In the genomic region with DNA sequence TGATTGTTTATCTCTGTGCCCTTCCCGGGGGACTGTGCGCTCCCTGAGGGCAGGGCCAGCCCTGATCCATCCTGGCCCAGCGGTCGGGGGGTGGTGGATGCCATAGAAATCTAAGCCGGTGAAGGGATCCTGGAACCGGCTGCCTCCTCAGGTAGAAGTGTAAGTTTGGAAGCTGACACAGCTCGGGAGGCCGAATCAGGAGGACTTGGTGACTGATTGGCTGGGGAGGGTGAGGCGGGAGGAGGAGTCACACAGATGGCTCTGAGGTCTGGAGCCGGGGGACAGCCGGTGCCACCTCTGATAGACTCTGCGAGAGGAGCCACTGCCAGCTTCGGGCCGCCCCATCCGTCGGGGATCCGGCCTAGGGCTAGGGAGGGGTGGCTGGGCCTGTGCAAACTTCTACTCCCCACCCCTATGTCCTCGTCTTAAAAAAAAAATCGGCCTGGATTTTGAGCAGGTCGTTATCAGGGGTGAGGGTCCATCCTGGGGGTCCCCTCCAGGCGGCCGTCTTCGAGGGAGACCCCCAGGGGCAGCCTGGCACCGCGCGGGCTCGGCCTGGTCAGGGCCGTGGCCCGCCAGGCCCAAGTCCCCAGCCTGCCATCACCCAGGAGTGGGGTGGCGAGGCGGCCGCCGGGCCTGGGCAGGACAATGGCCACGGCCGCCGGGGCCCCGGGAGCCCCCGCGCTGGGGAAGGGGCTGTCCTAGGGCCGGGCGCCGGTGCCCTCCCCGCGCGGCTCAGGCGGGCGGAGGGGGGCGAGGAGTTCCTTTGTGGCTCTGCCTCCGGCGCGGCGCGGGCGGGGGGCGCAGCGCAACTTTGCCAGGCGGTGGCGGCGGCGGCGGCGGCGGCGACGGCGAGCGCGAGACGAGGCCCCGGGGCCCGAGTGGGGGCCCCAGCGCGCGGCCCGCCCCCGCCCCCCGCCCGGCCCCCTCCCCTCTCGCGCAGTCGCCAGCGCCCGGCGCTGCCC, we compare ENCODE assay signal across 8 cellular contexts. TPM values are rescaled to one million over a fixed set of nuclear protein-coding genes. Genes with fewer than 3 reads are reported as not detected.
DNase-seq lines count a peak whose midpoint lies in the region; ATAC-seq and TF ChIP-seq lines count a peak whose summit lies in the region.

No MANE protein-coding gene starts in this region.

- H3K4me3 ChIP-seq in HUES64 (ENCODE audit: low read length), result peak overlapping the region; percentile 96
- H3K4me3 ChIP-seq in adrenal gland, result peak overlapping the region in 3 of 4 donors; percentile 47 to 85 (median 48)
- H3K4me3 ChIP-seq in parathyroid adenoma (ENCODE audit: low read depth, low read length), result peak overlapping the region; percentile 67
- peak overlapping the region; percentile 92 to 99 for H3K4me3 ChIP-seq in aorta (ENCODE audit: low read length in 2 of 2)

- H3K27ac ChIP-seq in HUES64 (ENCODE audit: low read depth, low read length) (peak overlapping the region; percentile 48; the same call in 1 of the 2 replicates), adrenal gland (peak overlapping the region; percentile 86 to 99 (median 95)), parathyroid adenoma (peak overlapping the region; percentile 89), aorta (ENCODE audit: low read depth in 1 of 2, low read length in 2 of 2) (peak overlapping the region; percentile 98 to 99)

- peak overlapping the region; percentile 75 for H3K4me2 ChIP-seq in parathyroid adenoma (ENCODE audit: low read length)

- TF ChIP-seq CTCF in adrenal gland (IDR thresholded peaks at IDR 0.05) (no peak), parathyroid adenoma (IDR thresholded peaks at IDR 0.05) (no peak)

- in situ Hi-C loops in SK-MEL-5 (cut with HindIII; ENCODE audit: low pct_unique_long_range_greater_than_20kb, low sequenced_read_pairs), result no loop called here

- H3K36me3 ChIP-seq in HUES64 (ENCODE audit: insufficient read depth, low read length) (no peaks in the 10 kb centered on the region), adrenal gland (replicated peaks in 1 of 2) (no peaks in the 10 kb centered on the region), parathyroid adenoma (ENCODE audit: control insufficient read depth, insufficient read depth, low read length) (no peaks in the 10 kb centered on the region), aorta (ENCODE audit: control insufficient read depth in 1 of 2, insufficient read depth in 2 of 2, low read length in 1 of 2) (no peaks in the 10 kb centered on the region)

- H3K4me1 ChIP-seq in HUES64 (ENCODE audit: insufficient read depth, low read length) (peaks cover 14% of the 10 kb centered on the region), adrenal gland (replicated peaks in 1 of 2) (peaks cover 14 to 33% of the 10 kb centered on the region in 2 donors), parathyroid adenoma (peaks cover 5% of the 10 kb centered on the region), aorta (ENCODE audit: control insufficient read depth in 1 of 2, insufficient read depth in 2 of 2, low read length in 2 of 2) (peaks cover 0 to 2% of the 10 kb centered on the region in 2 donors)

- peak overlapping the region; percentile 78 for H2AFZ ChIP-seq in parathyroid adenoma

- ATAC-seq in left cardiac atrium (peak; percentile 86), aorta (ENCODE audit: low FRiP score) (peak; percentile 80), GM21576 (IDR thresholded peaks at IDR 0.05; ENCODE audit: unreplicated experiment) (no peak)

- 5% methylated on average over 78 of the region's 84 CpGs for WGBS in HUES64
- WGBS in adrenal gland, 4 donors, result 5 to 16% (median 13%) methylated on average over 21 to 75 of the region's 84 CpGs
- WGBS in aorta, 2 donors, result 4 to 8% methylated on average over 31 to 84 of the region's 84 CpGs

- H3K9me3 ChIP-seq in HUES64 (ENCODE audit: insufficient read depth, low read depth, low read length) (no peaks in the 10 kb centered on the region), adrenal gland (replicated peaks in 1 of 3) (no peaks in the 10 kb centered on the region), parathyroid adenoma (ENCODE audit: control insufficient read depth, low read length) (no peaks in the 10 kb centered on the region), aorta (ENCODE audit: control insufficient read depth, low read length) (no peaks in the 10 kb centered on the region)

- H3K9ac ChIP-seq in HUES64 (ENCODE audit: low read depth, low read length), result peak overlapping the region; percentile 74
- no peak overlapping the region for H3K9ac ChIP-seq in parathyroid adenoma

- peaks cover 19% of the 10 kb centered on the region for H3K79me2 ChIP-seq in parathyroid adenoma

- intact Hi-C loops in adrenal gland (cut with DNase I) (no loop called here), left cardiac atrium (cut with DNase I) (no loop called here), aorta (cut with DNase I) (loop anchor here (5.0 to 10.0 kb wide), 2 partner anchors 71 to 92 kb away; partner anchors contain the start of gene TRIM62 (in 1 of the 2))

- TF ChIP-seq POLR2A in GM15510 (IDR thresholded peaks at IDR 0.05; ENCODE audit: borderline replicate concordance, extremely low read depth, insufficient read length), result peak; percentile 56
- TF ChIP-seq POLR2A in adrenal gland (IDR thresholded peaks at IDR 0.05), result peak; percentile 80 to 95

- DNase-seq in SK-MEL-5 (ENCODE audit: low read depth, low spot score) (peak; percentile 58), adrenal gland (peak; percentile 80 to 95 (median 90)), left cardiac atrium (peak; percentile 81), aorta (peak; percentile 89)

- no peaks in the 10 kb centered on the region for H3K27me3 ChIP-seq in HUES64 (ENCODE audit: insufficient read depth, low read length)
- no peaks in the 10 kb centered on the region for H3K27me3 ChIP-seq in adrenal gland
- no peaks in the 10 kb centered on the region for H3K27me3 ChIP-seq in parathyroid adenoma (ENCODE audit: control insufficient read depth, insufficient read depth, low read length)
- no peaks in the 10 kb centered on the region for H3K27me3 ChIP-seq in aorta (ENCODE audit: control insufficient read depth in 1 of 2, insufficient read depth in 2 of 2, low read length in 1 of 2)

RNA-seq across cellular contexts. Expression of gene ZNF362, which starts 0.7 kb away (rescaled TPM):
- 20.9 TPM for polyA plus RNA-seq in HUES64 (2013, experiment 1 of 2)
- polyA plus RNA-seq in HUES64 (2013, experiment 2 of 2), result 27.5 TPM
- 12.4 and 17.8 TPM in 2 replicates for total RNA-seq in SK-MEL-5 (2014; rRNA removed; shearing (Covaris generic))
- 47.1 and 61.0 TPM in 2 replicates for polyA plus RNA-seq in SK-MEL-5 (2015; cell fraction: cytosol; rRNA removed)
- polyA plus RNA-seq in SK-MEL-5 (2015; cell fraction: nucleus; rRNA removed), result 24.9 and 29.7 TPM in 2 replicates
- 10 to 100 TPM; 16.4 to 36.7 (median 25.6) TPM for total RNA-seq in adrenal gland
- 10 to 100 TPM in 2 of 3 donors, 1 to 10 TPM in 1; 7.8 to 37.3 (median 23.9) TPM for polyA plus RNA-seq in adrenal gland
- total RNA-seq in left cardiac atrium, result 10 to 100 TPM; 29.5 to 29.8 TPM
- total RNA-seq in aorta, result 10 to 100 TPM; 36.2 to 44.0 TPM
- 10 to 100 TPM; 12.4 to 26.1 TPM for polyA plus RNA-seq in aorta

Comparison
In these comparisons a context has a peak if more than half of its experiments do, and no peak if none do; other contexts are left out.
1. H3K27ac ChIP-seq: peak in every context shown above with its lines; median percentile 98 in aorta; 95 in adrenal gland; 89 in parathyroid adenoma; 48 in HUES64.
2. intact Hi-C loops: an anchor here in aorta (5.0 to 10.0 kb wide); none called in adrenal gland and left cardiac atrium.